8 cellular contexts compared by ENCODE assay signal in genomic region chr19:27793128-27793643, GRCh38.
DNase-seq lines count a peak whose midpoint lies in the region; ATAC-seq and TF ChIP-seq lines count a peak whose summit lies in the region.

No MANE protein-coding gene starts in this region.

- no peaks in the 10 kb centered on the region for H3K9me3 Mint-ChIP-seq in activated T-helper 17 cell treated with anti-CD3 and anti-CD28 coated beads, Interleukin-2, amount 50 U/mL, for 72 hours

- H3K27ac Mint-ChIP-seq in activated T-helper 17 cell treated with anti-CD3 and anti-CD28 coated beads, Interleukin-2, amount 50 U/mL, for 72 hours = peak overlapping the region; percentile 88

- peaks cover 27% of the 10 kb centered on the region for H3K36me3 Mint-ChIP-seq in activated T-helper 17 cell treated with anti-CD3 and anti-CD28 coated beads, Interleukin-2, amount 50 U/mL, for 72 hours (ENCODE audit: low read depth)

- intact Hi-C loops in IMR-90 (cut with micrococcal nuclease) = loop anchor here (2.0 kb wide), 1 partner anchor 44 kb away; no protein-coding TSS in a partner anchor
- intact Hi-C loops in OCI-LY7 (cut with micrococcal nuclease; ENCODE audit: unreplicated experiment) = no loop called here

- dilution Hi-C loops in IMR-90 (cut with HindIII; ENCODE audit: low sequenced_read_pairs, unreplicated experiment) = no loop called here

- peak overlapping the region; percentile 80 for H3K14ac ChIP-seq in IMR-90 (replicated peaks; ENCODE audit: low read depth, low read length)

- DNase-seq in IMR-90 = peak; percentile 58
- DNase-seq in OCI-LY7 (ENCODE audit: low spot score) = peak; percentile 89
- peak; percentile 77 for DNase-seq in foreskin melanocyte
- peak; percentile 48 for DNase-seq in omental fat pad (ENCODE audit: low spot score)
- peak; percentile 87 for DNase-seq in ureter (ENCODE audit: low spot score)

- H3K4me3 ChIP-seq in DOHH2 (ENCODE audit: low read length) (peak overlapping the region; percentile 96), IMR-90 (ENCODE audit: insufficient read depth, low read depth, low read length) (peak overlapping the region; percentile 91), OCI-LY7 (ENCODE audit: low read depth, low read length, poor library complexity, severe bottlenecking) (peak overlapping the region; percentile 84)

- CTCF ChIA-PET in IMR-90 (lab: Yijun Ruan, JAX) (no interaction called here), OCI-LY7 (lab: Charles Lee; ENCODE audit: unreplicated experiment) (no interaction called here)

- H3K4me1 ChIP-seq in DOHH2 (ENCODE audit: control insufficient read depth, low read length) = peaks cover 28% of the 10 kb centered on the region
- no peaks in the 10 kb centered on the region for H3K4me1 ChIP-seq in IMR-90 (ENCODE audit: control insufficient read depth, insufficient read depth, low read length)
- peaks cover 12% of the 10 kb centered on the region for H3K4me1 ChIP-seq in OCI-LY7 (ENCODE audit: insufficient read depth, low read length, poor library complexity, severe bottlenecking)

- peak overlapping the region; percentile 96 for H2AK9ac ChIP-seq in IMR-90 (replicated peaks; ENCODE audit: low read depth, low read length, poor library complexity)

- peak overlapping the region; percentile 80 for H4K91ac ChIP-seq in IMR-90 (ENCODE audit: insufficient read depth, low read depth, low read length)

- POLR2A ChIA-PET in IMR-90 (lab: Charles Lee; ENCODE audit: unreplicated experiment) = no interaction called here
- POLR2A ChIA-PET in OCI-LY7 (lab: Charles Lee) = interaction anchor here (0.6 to 2.9 kb wide), 5 partner anchors 8 to 1416 kb away, joined by 3 to 12 read pairs (median 4); no protein-coding TSS in a partner anchor

- no peaks in the 10 kb centered on the region for H3K27me3 Mint-ChIP-seq in activated T-helper 17 cell treated with anti-CD3 and anti-CD28 coated beads, Interleukin-2, amount 50 U/mL, for 72 hours

- H2BK15ac ChIP-seq in IMR-90 (ENCODE audit: low read depth, low read length) = no peak overlapping the region

- H3K9me2 ChIP-seq in DOHH2 (replicated peaks; ENCODE audit: control insufficient read depth, low read length) (no peaks in the 10 kb centered on the region), OCI-LY7 (ENCODE audit: insufficient read depth, low read length) (no peaks in the 10 kb centered on the region)

- H2AFZ ChIP-seq in IMR-90 (replicated peaks; ENCODE audit: low read length, poor library complexity) (peak overlapping the region; percentile 98), OCI-LY7 (ENCODE audit: low read length) (peak overlapping the region; percentile 89)

- peak overlapping the region; percentile 86 for H3K9ac ChIP-seq in IMR-90 (ENCODE audit: low read depth, low read length)

- peak overlapping the region; percentile 93 for H2BK5ac ChIP-seq in IMR-90 (ENCODE audit: low read depth, low read length, poor library complexity, severe bottlenecking)

- peak overlapping the region; percentile 29 for H3K23ac ChIP-seq in IMR-90 (ENCODE audit: low read depth, low read length)

- H3K9me1 ChIP-seq in IMR-90 (ENCODE audit: insufficient read depth, low read length) = peaks cover 3% of the 10 kb centered on the region; the same call in 1 of the 2 replicates

- H3K9me3 ChIP-seq in DOHH2 (ENCODE audit: control insufficient read depth, insufficient read depth, low read length) (no peaks in the 10 kb centered on the region), IMR-90 (ENCODE audit: control insufficient read depth, insufficient read depth, low read length) (no peaks in the 10 kb centered on the region), OCI-LY7 (ENCODE audit: low read length) (peaks cover 12% of the 10 kb centered on the region; the same call in 1 of the 2 replicates)

- H3K79me2 ChIP-seq in DOHH2 (ENCODE audit: control insufficient read depth, low read length) (peaks cover 88% of the 10 kb centered on the region), OCI-LY7 (ENCODE audit: insufficient read depth, low read depth, low read length) (peaks cover 76% of the 10 kb centered on the region)

- no peak overlapping the region for H3K18ac ChIP-seq in IMR-90 (ENCODE audit: low read depth, low read length)

- H3K4me3 Mint-ChIP-seq in activated T-helper 17 cell treated with anti-CD3 and anti-CD28 coated beads, Interleukin-2, amount 50 U/mL, for 72 hours = peak overlapping the region; percentile 86

- 0% methylated on average over 4 of the region's 20 CpGs; no CpG with 5 or more reads in 1 of the 2 experiments for WGBS in IMR-90 (ENCODE audit: extremely low coverage in 2 of 2, insufficient read length in 1 of 2), 2 experiments

- H3K36me3 ChIP-seq in DOHH2 (ENCODE audit: control insufficient read depth, low read length) (peaks cover 42% of the 10 kb centered on the region), IMR-90 (ENCODE audit: control insufficient read depth, insufficient read depth, low read length) (peaks cover 4% of the 10 kb centered on the region; the same call in 1 of the 2 replicates), OCI-LY7 (ENCODE audit: insufficient read depth, low read length) (peaks cover 54% of the 10 kb centered on the region)

- in situ Hi-C loops in IMR-90 (cut with MboI; ENCODE audit: low sequenced_read_pairs) = no loop called here

- H3K27ac ChIP-seq in DOHH2 (ENCODE audit: low read depth, low read length) = peak overlapping the region; percentile 69
- peak overlapping the region; percentile 95 for H3K27ac ChIP-seq in IMR-90 (ENCODE audit: insufficient read depth, low read length)
- peak overlapping the region; percentile 82 for H3K27ac ChIP-seq in OCI-LY7 (ENCODE audit: low read depth, low read length, poor library complexity, severe bottlenecking)

- TF ChIP-seq POLR2A in IMR-90 (IDR thresholded peaks at IDR 0.05; ENCODE audit: low read depth, low read length) = no peak

- peaks cover 9% of the 10 kb centered on the region; the same call in 1 of the 2 replicates for H3F3A ChIP-seq in DOHH2 (ENCODE audit: control insufficient read depth, insufficient read depth)

- H3K4me1 Mint-ChIP-seq in activated T-helper 17 cell treated with anti-CD3 and anti-CD28 coated beads, Interleukin-2, amount 50 U/mL, for 72 hours = no peaks in the 10 kb centered on the region

- H3K4ac ChIP-seq in IMR-90 (ENCODE audit: low read depth, low read length) = peak overlapping the region; percentile 88

- no peak overlapping the region for H2BK20ac ChIP-seq in IMR-90 (ENCODE audit: low read depth, low read length)

- H2AK5ac ChIP-seq in IMR-90 (ENCODE audit: low read depth, low read length) = 0 out of 2 replicates have a peak overlapping the region, but pooled peaks have one; percentile 61

- H4K20me1 ChIP-seq in DOHH2 (ENCODE audit: control insufficient read depth, insufficient read depth, low read depth, low read length) (peaks cover 13% of the 10 kb centered on the region; the same call in 1 of the 2 replicates), IMR-90 (ENCODE audit: insufficient read depth, low read length) (peaks cover 14% of the 10 kb centered on the region), OCI-LY7 (ENCODE audit: insufficient read depth, low read length) (peaks cover 12% of the 10 kb centered on the region)

- H3K79me1 ChIP-seq in IMR-90 (ENCODE audit: low read depth in 1 of 2, low read length in 2 of 2) = peaks cover 6 to 33% of the 10 kb centered on the region in 2 experiments; a peak in 3 of 4 replicates

- H3K27me3 ChIP-seq in DOHH2 (ENCODE audit: control insufficient read depth, low read length) (no peaks in the 10 kb centered on the region), IMR-90 (ENCODE audit: control insufficient read depth, insufficient read depth, low read length) (no peaks in the 10 kb centered on the region)

- no peak overlapping the region for H2BK120ac ChIP-seq in IMR-90 (ENCODE audit: low read depth, low read length)

- H3K4me2 ChIP-seq in DOHH2 (ENCODE audit: low read length) = peak overlapping the region; percentile 84
- peak overlapping the region; percentile 92 for H3K4me2 ChIP-seq in IMR-90 (ENCODE audit: low read depth, low read length)
- H3K4me2 ChIP-seq in OCI-LY7 (ENCODE audit: low read length) = peak overlapping the region; percentile 69

- H3K56ac ChIP-seq in IMR-90 (ENCODE audit: extremely low read depth, insufficient read depth, low read length) = peak overlapping the region; percentile 89

- H4K8ac ChIP-seq in IMR-90 (ENCODE audit: low read depth in 2 of 2, low read length in 2 of 2) = peak overlapping the region; percentile 80 to 91

- H4K5ac ChIP-seq in IMR-90 (ENCODE audit: low read depth, low read length) = peak overlapping the region; percentile 54

- ATAC-seq in GM21717 (IDR thresholded peaks at IDR 0.05; ENCODE audit: unreplicated experiment) = peak; percentile 78
- peak; percentile 82 for ATAC-seq in IMR-90 (ENCODE audit: low read depth)
- peak; percentile 87 for ATAC-seq in activated T-helper 17 cell treated with anti-CD3 and anti-CD28 coated beads, Interleukin-2, amount 50 U/mL, for 72 hours (replicated peaks)
- ATAC-seq in omental fat pad (ENCODE audit: low FRiP score) = peak; percentile 93

- TF ChIP-seq RAD21 in IMR-90 (IDR thresholded peaks at IDR 0.05; ENCODE audit: low read length) = no peak

- TF ChIP-seq CTCF in DOHH2 (IDR thresholded peaks at IDR 0.05; ENCODE audit: low read depth, low read length, poor library complexity, severe bottlenecking) (no peak), IMR-90 (conservative IDR thresholded peaks at IDR 0.05; ENCODE audit: low read depth, low read length) (no peak), OCI-LY7 (conservative IDR thresholded peaks at IDR 0.05; ENCODE audit: low read length) (no peak), omental fat pad (IDR thresholded peaks at IDR 0.05) (no peak)

- no TSS peak for BruUV-seq in IMR-90 (replicated peaks; lab: Mats Ljungman, UMichigan)
- BruUV-seq in OCI-LY7 (replicated peaks; lab: Mats Ljungman, UMichigan) = no TSS peak

TF ChIP-seq in IMR-90, 13 proteins besides CTCF, POLR2A, EP300 and RAD21:
- TF ChIP-seq RFX5 (IDR thresholded peaks at IDR 0.05; ENCODE audit: low read depth, low read length) = no peak
- no peak for TF ChIP-seq FOS (IDR thresholded peaks at IDR 0.05; ENCODE audit: low read depth, low read length)
- TF ChIP-seq MAZ (IDR thresholded peaks at IDR 0.05; ENCODE audit: borderline replicate concordance, low read depth, low read length) = peak; percentile 13; the same call in 1 of the 2 replicates
TF ChIP-seq in IMR-90: peak in this region for 1.

Comparison
In these comparisons a context has a peak if more than half of its experiments do, and no peak if none do; other contexts are left out.
1. Peak in every context shown above with its lines: DNase-seq, ATAC-seq, H3K4me3 ChIP-seq and H3K27ac ChIP-seq.